Comparison of ENCODE assay signal across 22 cellular contexts in genomic region chr18:77014538-77014937, GRCh38.
DNase-seq lines count a peak whose midpoint lies in the region; ATAC-seq, FAIRE-seq and TF ChIP-seq lines count a peak whose summit lies in the region.
"Had no signal": no experiment of that assay in that cellular context is flagged by ENCODE, and none has a peak within 500 bp of the region (broad histone marks: within the 10 kb centered on the region; RNA-seq: fewer than 3 reads in every experiment).

No MANE protein-coding gene starts in this region.

- intact Hi-C loops in CD14-positive monocyte (cut with micrococcal nuclease) (no loop called here), dorsolateral prefrontal cortex (cut with DNase I) (loop anchor here in 1 of 2 donors (1.0 kb wide), 1 partner anchor 12 kb away; no protein-coding TSS in a partner anchor), kidney (cut with DNase I) (no loop called here), stomach (cut with DNase I; ENCODE audit: low total_unique reads) (no loop called here)

- H3K4me3 Mint-ChIP-seq in CD14-positive monocyte (no peak overlapping the region), HFFc6 (no peak overlapping the region)
- H3K4me3 Mint-ChIP-seq: activated CD4-positive, alpha-beta memory T cell treated with anti-CD3 and anti-CD28 coated beads, Interleukin-2, amount 10 ng/mL, durations not matched to agents 7 days and 5 days; activated naive CD4-positive, alpha-beta T cell treated with anti-CD3 and anti-CD28 coated beads for 36 hours; CD4-positive, alpha-beta memory T cell; H9; stimulated activated naive CD8-positive, alpha-beta T cell treated with anti-CD3 and anti-CD28 coated beads, Interleukin-15, Interleukin-2, amounts not matched to agents 100 ng/mL and 50 ng/mL, for 24 hours; WTC11 had no signal

- H3K27ac Mint-ChIP-seq in CD14-positive monocyte = peak overlapping the region in 5 of 7 donors; percentile 38 to 89 (median 82)
- H3K27ac Mint-ChIP-seq in HFFc6 = no peak overlapping the region
- H3K27ac Mint-ChIP-seq: activated CD4-positive, alpha-beta memory T cell treated with anti-CD3 and anti-CD28 coated beads, Interleukin-2, amount 10 ng/mL, durations not matched to agents 7 days and 5 days; activated naive CD4-positive, alpha-beta T cell treated with anti-CD3 and anti-CD28 coated beads for 36 hours; H9; IgD-negative memory B cell; stimulated activated naive CD8-positive, alpha-beta T cell treated with anti-CD3 and anti-CD28 coated beads, Interleukin-15, Interleukin-2, amounts not matched to agents 100 ng/mL and 50 ng/mL, for 24 hours had no signal

- H3K4me1 ChIP-seq in kidney (ENCODE audit: control insufficient read depth in 1 of 2, insufficient read depth in 1 of 2, low read depth in 1 of 2, low read length in 2 of 2) = peaks cover 0 to 3% of the 10 kb centered on the region in 2 donors
- peaks cover 0 to 24% (median 9%) of the 10 kb centered on the region in 4 donors for H3K4me1 ChIP-seq in stomach
- H3K4me1 ChIP-seq: SJSA1 had no signal

- ATAC-seq in HG02884 (IDR thresholded peaks at IDR 0.05; ENCODE audit: unreplicated experiment) = no peak
- ATAC-seq: WTC11 had no signal

- DNase-seq in CD14-positive monocyte (ENCODE audit: low spot score) = no peak
- peak in 1 of 10 donors; percentile 13 for DNase-seq in dorsolateral prefrontal cortex
- peak; percentile 64 for DNase-seq in kidney
- DNase-seq in stomach = no peak
- no peak for DNase-seq in activated CD4-positive, CD25-positive, alpha-beta regulatory T cell treated with anti-CD3 and anti-CD28 coated beads, Interleukin-2, amount 50 U/mL, for 72 hours
- DNase-seq in HFFc6 = no peak
- DNase-seq in DMS79 (lab: John Stamatoyannopoulos, UW) = no peak
- DNase-seq: ACHN; activated CD4-positive, alpha-beta memory T cell treated with anti-CD3 and anti-CD28 coated beads, Interleukin-2, amount 10 ng/mL, durations not matched to agents 7 days and 5 days; activated naive CD4-positive, alpha-beta T cell treated with anti-CD3 and anti-CD28 coated beads for 36 hours; activated T-cell treated with anti-CD3 and anti-CD28 coated beads, Interleukin-2, amount 50 U/mL, for 1 hour; CD4-positive, alpha-beta memory T cell; dermis blood vessel endothelial cell; H9; NCI-H146; occipital lobe; PC-9 had no signal

- TF ChIP-seq CTCF in CD14-positive monocyte (IDR thresholded peaks at IDR 0.05) (no peak), dorsolateral prefrontal cortex (IDR thresholded peaks at IDR 0.05 in 54 of 56, conservative IDR thresholded peaks at IDR 0.05 in 2 of 56; ENCODE audit: low read depth in 1 of 56, partially characterized antibody in 56 of 56) (no peak), kidney (IDR thresholded peaks at IDR 0.05; ENCODE audit: borderline replicate concordance, extremely low read depth, insufficient read depth) (no peak), stomach (IDR thresholded peaks at IDR 0.05) (no peak), HFFc6 (IDR thresholded peaks at IDR 0.05) (no peak)

- H3K4me1 Mint-ChIP-seq in CD14-positive monocyte = peaks cover 42% of the 10 kb centered on the region
- H3K4me1 Mint-ChIP-seq in HFFc6 (ENCODE audit: low read depth) = no peaks in the 10 kb centered on the region

- no peaks in the 10 kb centered on the region for H3K27me3 ChIP-seq in dorsolateral prefrontal cortex
- no peaks in the 10 kb centered on the region for H3K27me3 ChIP-seq in stomach

- H3K36me3 ChIP-seq in kidney (ENCODE audit: control insufficient read depth in 1 of 2, insufficient read depth in 2 of 2, low read length in 2 of 2) (peaks cover 12% of the 10 kb centered on the region in 2 donors), stomach (peaks cover 10 to 52% (median 34%) of the 10 kb centered on the region in 4 donors)
- H3K36me3 ChIP-seq: SJSA1 had no signal

- H3K9me3 ChIP-seq in kidney (ENCODE audit: control insufficient read depth in 1 of 2, low read length in 2 of 2) = no peaks in the 10 kb centered on the region
- no peaks in the 10 kb centered on the region for H3K9me3 ChIP-seq in stomach
- H3K9me3 ChIP-seq: SJSA1 had no signal

- H3K36me3 Mint-ChIP-seq in CD14-positive monocyte (peaks cover 70 to 83% of the 10 kb centered on the region in 2 donors), HFFc6 (ENCODE audit: low read depth) (no peaks in the 10 kb centered on the region)

- TF ChIP-seq POLR2A in stomach (IDR thresholded peaks at IDR 0.05) = no peak

- no peaks in the 10 kb centered on the region for H3K27me3 Mint-ChIP-seq in CD14-positive monocyte (ENCODE audit: low read depth in 3 of 3)
- peaks cover 18% of the 10 kb centered on the region for H3K27me3 Mint-ChIP-seq in HFFc6 (ENCODE audit: insufficient read depth)
- H3K27me3 Mint-ChIP-seq: activated CD4-positive, alpha-beta memory T cell treated with anti-CD3 and anti-CD28 coated beads, Interleukin-2, amount 10 ng/mL, durations not matched to agents 7 days and 5 days; CD4-positive, alpha-beta memory T cell; IgD-negative memory B cell; stimulated activated naive CD8-positive, alpha-beta T cell treated with anti-CD3 and anti-CD28 coated beads, Interleukin-15, Interleukin-2, amounts not matched to agents 100 ng/mL and 50 ng/mL, for 24 hours had no signal

- H3K4me3 ChIP-seq in dorsolateral prefrontal cortex (peak overlapping the region; percentile 4 to 84 (median 61)), kidney (ENCODE audit: low read length in 2 of 2) (no peak overlapping the region), stomach (no peak overlapping the region)
- H3K4me3 ChIP-seq: PC-9, SJSA1 had no signal

- no peak for FAIRE-seq in kidney (lab: Jason Lieb, UNC)

- TF ChIP-seq EP300 in stomach (IDR thresholded peaks at IDR 0.05) = no peak

- H3K27ac ChIP-seq in dorsolateral prefrontal cortex (peak overlapping the region in 57 of 59 donors; percentile 2 to 99 (median 90)), kidney (ENCODE audit: low read depth in 2 of 2, low read length in 2 of 2) (no peak overlapping the region), stomach (peak overlapping the region in 3 of 5 donors; percentile 7 to 65 (median 63))
- H3K27ac ChIP-seq: PC-9, SJSA1 had no signal

- WGBS in stomach, 5 donors = 71 to 88% (median 88%) methylated on average over 5 of the region's 5 CpGs

- no peak overlapping the region for H3K9ac ChIP-seq in kidney (ENCODE audit: low read length in 2 of 2)

- H3K9me3 Mint-ChIP-seq in CD14-positive monocyte = no peaks in the 10 kb centered on the region
- no peaks in the 10 kb centered on the region for H3K9me3 Mint-ChIP-seq in HFFc6
- H3K9me3 Mint-ChIP-seq: activated CD4-positive, alpha-beta memory T cell treated with anti-CD3 and anti-CD28 coated beads, Interleukin-2, amount 10 ng/mL, durations not matched to agents 7 days and 5 days; activated naive CD4-positive, alpha-beta T cell treated with anti-CD3 and anti-CD28 coated beads for 36 hours; IgD-negative memory B cell; stimulated activated naive CD8-positive, alpha-beta T cell treated with anti-CD3 and anti-CD28 coated beads, Interleukin-15, Interleukin-2, amounts not matched to agents 100 ng/mL and 50 ng/mL, for 24 hours had no signal

Comparison
In these comparisons a context has a peak if more than half of its experiments do, and no peak if none do; other contexts are left out.
1. H3K27ac ChIP-seq: peak in dorsolateral prefrontal cortex (57 of 59) and stomach (3 of 5); none in kidney (0 of 2).
2. H3K4me3 ChIP-seq: peak in dorsolateral prefrontal cortex (59 of 59); none in kidney (0 of 2) and stomach (0 of 4).